11 cellular contexts compared by ENCODE assay signal in the genomic region with DNA sequence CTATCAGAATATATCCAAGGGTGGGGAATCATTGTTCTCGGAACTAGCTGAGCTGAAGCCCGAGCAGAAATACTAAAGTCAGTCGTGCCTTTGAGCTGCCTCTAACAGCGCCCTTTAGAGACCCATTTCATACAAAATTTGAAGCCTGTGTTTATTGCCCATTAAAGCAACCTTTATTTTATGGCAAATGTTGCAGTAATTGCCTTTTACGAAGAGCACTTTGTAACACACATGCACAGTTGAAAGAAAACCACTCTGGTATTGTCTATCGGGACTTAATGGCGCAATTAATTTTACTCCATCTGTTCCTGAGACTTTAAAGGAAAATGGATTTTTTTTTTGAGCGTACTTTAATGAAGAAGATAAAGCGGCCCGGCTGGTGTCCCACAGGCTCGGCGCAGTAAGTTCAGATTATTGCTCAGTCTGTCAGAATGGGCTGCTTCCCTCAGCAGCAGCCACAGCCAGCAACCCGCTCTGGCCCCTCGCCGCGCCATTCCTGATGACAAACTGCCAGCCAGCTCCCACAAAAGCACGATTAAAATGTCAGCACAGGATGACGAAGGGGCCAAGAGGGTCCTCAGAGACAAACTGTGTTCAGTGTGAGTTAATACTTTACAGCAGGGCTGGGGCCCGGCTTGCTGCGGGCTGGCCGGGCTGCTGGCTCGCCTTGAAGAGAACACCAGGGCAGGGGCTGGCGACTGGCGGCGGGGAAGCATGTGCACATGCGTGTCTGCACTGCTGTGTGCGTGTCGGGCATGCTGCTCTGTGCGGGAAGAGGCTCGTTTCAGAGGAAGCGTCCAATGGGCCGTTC.
DNase-seq lines count a peak whose midpoint lies in the region; ATAC-seq and TF ChIP-seq lines count a peak whose summit lies in the region.
"Had no signal": no experiment of that assay in that cellular context is flagged by ENCODE, and none has a peak within 500 bp of the region (broad histone marks: within the 10 kb centered on the region; RNA-seq: fewer than 3 reads in every experiment).

No MANE protein-coding gene starts in this region.

- H3K4me1 Mint-ChIP-seq in activated naive CD8-positive, alpha-beta T cell treated with anti-CD3 and anti-CD28 coated beads for 36 hours: peaks cover 6% of the 10 kb centered on the region

- H3K27ac Mint-ChIP-seq in activated naive CD8-positive, alpha-beta T cell treated with anti-CD3 and anti-CD28 coated beads for 36 hours: no peak overlapping the region

- in situ Hi-C loops in GM13977 (cut with MboI; ENCODE audit: low pct_unique_long_range_greater_than_20kb, low sequenced_read_pairs, unreplicated experiment): no loop called here

- H3K9me2 ChIP-seq in hepatocyte (replicated peaks; ENCODE audit: insufficient read depth): no peaks in the 10 kb centered on the region

- H3K27ac ChIP-seq in SK-N-MC (no peak overlapping the region), hepatocyte (peak overlapping the region; percentile 58), tibial nerve (peak overlapping the region in 3 of 4 donors; percentile 53 to 84 (median 75))

- H3K4me3 ChIP-seq in MG63: no peak overlapping the region
- peak overlapping the region; percentile 20; the same call in 1 of the 2 replicates for H3K4me3 ChIP-seq in SK-N-MC
- no peak overlapping the region for H3K4me3 ChIP-seq in hepatocyte
- H3K4me3 ChIP-seq in tibial nerve: peak overlapping the region in 2 of 4 donors; percentile 14 to 22

- H3K36me3 Mint-ChIP-seq in activated naive CD8-positive, alpha-beta T cell treated with anti-CD3 and anti-CD28 coated beads for 36 hours: no peaks in the 10 kb centered on the region

- H3K27me3 Mint-ChIP-seq in activated naive CD8-positive, alpha-beta T cell treated with anti-CD3 and anti-CD28 coated beads for 36 hours: no peaks in the 10 kb centered on the region

- ATAC-seq in HG02840 (IDR thresholded peaks at IDR 0.05; ENCODE audit: low FRiP score, unreplicated experiment): no peak

- H3K9me3 Mint-ChIP-seq in activated naive CD8-positive, alpha-beta T cell treated with anti-CD3 and anti-CD28 coated beads for 36 hours: no peaks in the 10 kb centered on the region

- DNase-seq in MG63: peak; percentile 3
- no peak for DNase-seq in SK-N-MC (ENCODE audit: low read depth, low spot score)
- peak; percentile 45 for DNase-seq in hepatocyte (ENCODE audit: low spot score)
- DNase-seq in tibial nerve (ENCODE audit: low spot score in 2 of 2): no peak
- DNase-seq in activated naive CD8-positive, alpha-beta T cell treated with anti-CD3 and anti-CD28 coated beads for 36 hours: no peak
- no peak for DNase-seq in GM13977 (ENCODE audit: low spot score)
- DNase-seq: activated CD8-positive, alpha-beta memory T cell treated with anti-CD3 and anti-CD28 coated beads for 24 hours; effector CD8-positive, alpha-beta T cell; OCI-M1; T-helper 9 cell had no signal

- no peak overlapping the region for H2AFZ ChIP-seq in hepatocyte

- TF ChIP-seq CTCF in hepatocyte (IDR thresholded peaks at IDR 0.05; ENCODE audit: poor library complexity) (no peak), tibial nerve (IDR thresholded peaks at IDR 0.05) (no peak), GM13977 (IDR thresholded peaks at IDR 0.05; ENCODE audit: extremely low read depth, insufficient read depth, missing control alignments) (no peak)

- H4K20me1 ChIP-seq in hepatocyte (ENCODE audit: insufficient read depth, poor library complexity, severe bottlenecking): no peaks in the 10 kb centered on the region

- no peak overlapping the region for H3K9ac ChIP-seq in SK-N-MC (ENCODE audit: insufficient read length)

- H3K36me3 ChIP-seq in MG63: no peaks in the 10 kb centered on the region
- no peaks in the 10 kb centered on the region for H3K36me3 ChIP-seq in SK-N-MC (ENCODE audit: insufficient read depth, low read length)
- no peaks in the 10 kb centered on the region for H3K36me3 ChIP-seq in hepatocyte (replicated peaks; ENCODE audit: insufficient read depth, low read depth)
- no peaks in the 10 kb centered on the region for H3K36me3 ChIP-seq in tibial nerve

- no peak for TF ChIP-seq POLR2A in tibial nerve (IDR thresholded peaks at IDR 0.05)

- no peaks in the 10 kb centered on the region for H3K27me3 ChIP-seq in MG63
- no peaks in the 10 kb centered on the region for H3K27me3 ChIP-seq in hepatocyte
- no peaks in the 10 kb centered on the region for H3K27me3 ChIP-seq in tibial nerve

- H3K4me1 ChIP-seq in hepatocyte (ENCODE audit: insufficient read depth) (peaks cover 10% of the 10 kb centered on the region), tibial nerve (peaks cover 0 to 14% (median 6%) of the 10 kb centered on the region in 4 donors)

- H3K4me2 ChIP-seq in hepatocyte: peak overlapping the region; percentile 45

- WGBS in hepatocyte (ENCODE audit: low lambda C conversion rate, missing lambda C conversion rate): 58% methylated on average over 32 of the region's 32 CpGs
- 47 to 51% methylated on average over 24 to 32 of the region's 32 CpGs for WGBS in tibial nerve, 2 donors

- H3K9me3 ChIP-seq in MG63: no peaks in the 10 kb centered on the region
- no peaks in the 10 kb centered on the region for H3K9me3 ChIP-seq in SK-N-MC (ENCODE audit: low read depth, low read length)
- H3K9me3 ChIP-seq in hepatocyte (ENCODE audit: low read depth): no peaks in the 10 kb centered on the region
- H3K9me3 ChIP-seq in tibial nerve: no peaks in the 10 kb centered on the region

- TF ChIP-seq EP300 in tibial nerve (IDR thresholded peaks at IDR 0.05): no peak

- H3K4me3 Mint-ChIP-seq in activated naive CD8-positive, alpha-beta T cell treated with anti-CD3 and anti-CD28 coated beads for 36 hours: no peak overlapping the region

- H3K79me2 ChIP-seq in hepatocyte: no peaks in the 10 kb centered on the region

Comparison
In these comparisons a context has a peak if more than half of its experiments do, and no peak if none do; other contexts are left out.
1. DNase-seq: peak in MG63 (single experiment) and hepatocyte (single experiment); none in SK-N-MC (single experiment), tibial nerve (0 of 2), activated naive CD8-positive, alpha-beta T cell treated with anti-CD3 and anti-CD28 coated beads for 36 hours (single experiment) and GM13977 (single experiment).